ENCODE assay signal across 33 cellular contexts in genomic region chr10:103926722-103927319, GRCh38. TPM values are rescaled to one million over a fixed set of nuclear protein-coding genes. Genes with fewer than 3 reads are reported as not detected.
A peak's percentile ranks its signal among the peaks of the same experiment; 100 is the strongest.
DNase-seq lines count a peak whose midpoint lies in the region; ATAC-seq, FAIRE-seq and TF ChIP-seq lines count a peak whose summit lies in the region.
"Had no signal": no experiment of that assay in that cellular context is flagged by ENCODE, and none has a peak within 500 bp of the region (broad histone marks: within the 10 kb centered on the region; RNA-seq: fewer than 3 reads in every experiment).

No MANE protein-coding gene starts in this region.

- WGBS in H9 (ENCODE audit: extremely low coverage, insufficient read length, low lambda C conversion rate) = no CpG with 5 or more reads among the region's 2 CpGs
- WGBS in GM12878 (ENCODE audit: insufficient coverage, insufficient replicate concordance, low lambda C conversion rate, missing lambda C conversion rate) = 48% methylated on average over 2 of the region's 2 CpGs
- WGBS in body of pancreas, 2 donors = 59 to 62% methylated on average over 2 of the region's 2 CpGs
- 79 to 93% methylated on average over 2 of the region's 2 CpGs for WGBS in thyroid gland, 2 donors

- H3K4me2 ChIP-seq in H9 (ENCODE audit: insufficient read depth, insufficient read length, low read length) (no peak overlapping the region), GM12878 (ENCODE audit: control insufficient read depth, insufficient read depth) (no peak overlapping the region)
- H3K4me2 ChIP-seq: PC-9 had no signal

- no peak overlapping the region for H3T11ph ChIP-seq in H9 (ENCODE audit: low read length)

- H3K36me3 Mint-ChIP-seq in H9 (ENCODE audit: insufficient read depth in 1 of 3, low read depth in 3 of 3) = no peaks in the 10 kb centered on the region
- H3K36me3 Mint-ChIP-seq: activated naive CD8-positive, alpha-beta T cell treated with anti-CD3 and anti-CD28 coated beads for 36 hours; CD4-positive, alpha-beta memory T cell; immature natural killer cell had no signal

- in situ Hi-C loops in GM12878 (cut with MboI) = no loop called here

- no peaks in the 10 kb centered on the region for H3K27me3 ChIP-seq in H9 (ENCODE audit: insufficient read depth, low read length)
- H3K27me3 ChIP-seq in GM12878 (replicated peaks in 1 of 2; ENCODE audit: control insufficient read depth in 2 of 2, insufficient read depth in 2 of 2, low read length in 1 of 2) = no peaks in the 10 kb centered on the region
- no peaks in the 10 kb centered on the region for H3K27me3 ChIP-seq in body of pancreas
- H3K27me3 ChIP-seq in thyroid gland = no peaks in the 10 kb centered on the region
- H3K27me3 ChIP-seq: dorsolateral prefrontal cortex, gastroesophageal sphincter, testis, uterus had no signal

- CTCF ChIA-PET in GM12878 (lab: Yijun Ruan, JAX) = interaction anchor here (0.6 kb wide), 2 partner anchors 359 to 561 kb away, joined by 3 read pairs; no protein-coding TSS in a partner anchor

- H4K91ac ChIP-seq in H9 (ENCODE audit: insufficient read length, low read depth, low read length) = no peak overlapping the region

- H3K4me1 ChIP-seq in H9 (ENCODE audit: insufficient read depth, low read length) = no peaks in the 10 kb centered on the region; the same call in 1 of the 2 replicates
- peaks cover 2% of the 10 kb centered on the region; the same call in 1 of the 2 replicates for H3K4me1 ChIP-seq in GM12878 (ENCODE audit: control insufficient read depth, insufficient read depth, low read length)
- peaks cover 29% of the 10 kb centered on the region for H3K4me1 ChIP-seq in body of pancreas
- no peaks in the 10 kb centered on the region for H3K4me1 ChIP-seq in thyroid gland
- H3K4me1 ChIP-seq: gastroesophageal sphincter, prostate gland, uterus had no signal

- H3K4me1 Mint-ChIP-seq in H9 = peaks cover 14 to 18% of the 10 kb centered on the region in 2 experiments
- H3K4me1 Mint-ChIP-seq: activated naive CD8-positive, alpha-beta T cell treated with anti-CD3 and anti-CD28 coated beads for 36 hours; CD4-positive, alpha-beta memory T cell; immature natural killer cell had no signal

- no peak overlapping the region for H2BK5ac ChIP-seq in H9 (ENCODE audit: insufficient read length, low read length)

- RAD21 ChIA-PET in GM12878 (lab: Charles Lee; ENCODE audit: unreplicated experiment) = no interaction called here

- no peaks in the 10 kb centered on the region for H3K79me2 ChIP-seq in H9 (ENCODE audit: insufficient read depth, low read length)
- H3K79me2 ChIP-seq in GM12878 (ENCODE audit: control insufficient read depth, insufficient read depth, low read length) = no peaks in the 10 kb centered on the region

- no peak overlapping the region for H2BK120ac ChIP-seq in H9 (ENCODE audit: low read depth, low read length, poor library complexity, severe bottlenecking)

- TF ChIP-seq RAD21 in GM12878 (IDR thresholded peaks at IDR 0.05; ENCODE audit: insufficient read depth, low read depth, low read length) = no peak

- H3K23me2 ChIP-seq in H9 (ENCODE audit: insufficient read length, low read depth, low read length, poor library complexity, severe bottlenecking) = no peaks in the 10 kb centered on the region

- H4K8ac ChIP-seq in H9 (replicated peaks; ENCODE audit: insufficient read length, low read depth, low read length) = no peak overlapping the region

- intact Hi-C loops in GM12878 (cut with micrococcal nuclease; ENCODE audit: unreplicated experiment) = no loop called here
- intact Hi-C loops in body of pancreas (cut with DNase I) = no loop called here
- intact Hi-C loops in thyroid gland (cut with DNase I) = no loop called here

- no peak for DNase-seq in GM12864 (ENCODE audit: low read depth)
- DNase-seq in H9 = no peak
- DNase-seq in GM12878 (ENCODE audit: low read depth, low spot score) = no peak
- DNase-seq in left kidney (ENCODE audit: low read depth, low spot score) = peak; percentile 35
- no peak for DNase-seq in body of pancreas
- DNase-seq in thyroid gland = no peak
- no peak for DNase-seq in activated CD8-positive, alpha-beta memory T cell treated with anti-CD3 and anti-CD28 coated beads, Interleukin-2, amount 50 U/mL, for 48 hours
- DNase-seq: activated CD4-positive, alpha-beta T cell treated with anti-CD3 and anti-CD28 coated beads for 1 hour; activated CD8-positive, alpha-beta T cell treated with anti-CD3 and anti-CD28 coated beads for 36 hours; activated effector memory CD4-positive, alpha-beta T cell treated with Interleukin-2 at 50 U/mL for 16 hours; activated naive CD8-positive, alpha-beta T cell treated with anti-CD3 and anti-CD28 coated beads for 36 hours; activated T-cell treated with anti-CD3 and anti-CD28 coated beads for 4 hours; aorta; CD4-positive, alpha-beta memory T cell; GM23248; hypothalamus; immature natural killer cell; mesenchymal stem cell; NCI-H1105; NCI-H1930; NCI-H226; NK-92 treated with Interleukin-12 subunit alpha and Interleukin-12 subunit beta, amount 100 ng/mL, for 24 hours; PC-9; stimulated activated naive CD4-positive, alpha-beta T cell treated with Interleukin-2 at 50 U/mL for 16 hours; T-helper 2 cell; testis; uterus had no signal

- no peak overlapping the region for H3K14ac ChIP-seq in H9 (ENCODE audit: insufficient read depth, low read length)

- H3K9me3 Mint-ChIP-seq in H9 = no peaks in the 10 kb centered on the region
- H3K9me3 Mint-ChIP-seq: activated CD8-positive, alpha-beta T cell treated with anti-CD3 and anti-CD28 coated beads for 36 hours; activated naive CD8-positive, alpha-beta T cell treated with anti-CD3 and anti-CD28 coated beads for 36 hours; CD4-positive, alpha-beta memory T cell; immature natural killer cell had no signal

- TF ChIP-seq CTCF in GM12864 (IDR thresholded peaks at IDR 0.05; ENCODE audit: low read depth, low read length, missing control alignments) (peak; percentile 27), H9 (conservative IDR thresholded peaks at IDR 0.05) (peak; percentile 43; the same call in 2 of the 3 replicates), GM12878 (IDR thresholded peaks at IDR 0.05 in 2 of 3, conservative IDR thresholded peaks at IDR 0.05 in 1 of 3; ENCODE audit: control insufficient read depth in 2 of 3, extremely low read depth in 1 of 3, insufficient read depth in 1 of 3, low read depth in 3 of 3, low read length in 3 of 3) (0 out of 6 replicates have a peak, but pooled peaks of 1 of the 3 experiments have one; percentile 12), body of pancreas (IDR thresholded peaks at IDR 0.05) (no peak), thyroid gland (IDR thresholded peaks at IDR 0.05) (no peak)

- H3K4ac ChIP-seq in H9 (ENCODE audit: low read depth, low read length) = no peak overlapping the region

- no peaks in the 10 kb centered on the region for H3K79me1 ChIP-seq in H9 (ENCODE audit: insufficient read depth, low read depth, low read length, poor library complexity, severe bottlenecking)

- no peak overlapping the region for H3K4me3 Mint-ChIP-seq in H9
- H3K4me3 Mint-ChIP-seq: activated CD8-positive, alpha-beta T cell treated with anti-CD3 and anti-CD28 coated beads for 36 hours; activated naive CD8-positive, alpha-beta T cell treated with anti-CD3 and anti-CD28 coated beads for 36 hours; CD4-positive, alpha-beta memory T cell; immature natural killer cell had no signal

- peak; percentile 85 for ATAC-seq in GM12878
- no peak for ATAC-seq in body of pancreas
- ATAC-seq in GM21619 (IDR thresholded peaks at IDR 0.05; ENCODE audit: unreplicated experiment) = no peak
- ATAC-seq: activated CD8-positive, alpha-beta T cell treated with anti-CD3 and anti-CD28 coated beads for 36 hours; gastroesophageal sphincter; left lobe of liver; Right ventricle myocardium inferior had no signal

- H3K18ac ChIP-seq in H9 (ENCODE audit: insufficient read length, low read depth, low read length) = no peak overlapping the region

- TF ChIP-seq POLR2A in GM12878 (IDR thresholded peaks at IDR 0.05; ENCODE audit: low read depth, low read length) = no peak
- no peak for TF ChIP-seq POLR2A in body of pancreas (IDR thresholded peaks at IDR 0.05)
- no peak for TF ChIP-seq POLR2A in thyroid gland (IDR thresholded peaks at IDR 0.05)

- H3K9ac ChIP-seq in H9 (ENCODE audit: extremely low read depth, insufficient read length, low read length) (no peak overlapping the region), GM12878 (ENCODE audit: control insufficient read depth, insufficient read depth, low read length) (no peak overlapping the region)
- H3K9ac ChIP-seq: GM23248 had no signal

- H2AFZ ChIP-seq in H9 (ENCODE audit: low read length) = no peak overlapping the region
- H2AFZ ChIP-seq in GM12878 (ENCODE audit: control insufficient read depth, low read depth, low read length) = no peak overlapping the region
- H2AFZ ChIP-seq: GM23248, PC-9 had no signal

- no peak overlapping the region for H2BK20ac ChIP-seq in H9 (ENCODE audit: low read depth, low read length, poor library complexity, severe bottlenecking)

- no peak for FAIRE-seq in GM12878 (lab: Jason Lieb, UNC)

- H3K23ac ChIP-seq in H9 (ENCODE audit: insufficient read length, low read depth, low read length) = no peak overlapping the region

- no peak overlapping the region for H3K27ac ChIP-seq in H9 (ENCODE audit: insufficient read length, low read depth, low read length)
- no peak overlapping the region for H3K27ac ChIP-seq in GM12878 (ENCODE audit: control insufficient read depth, insufficient read depth)
- no peak overlapping the region for H3K27ac ChIP-seq in body of pancreas
- no peak overlapping the region for H3K27ac ChIP-seq in thyroid gland
- H3K27ac ChIP-seq: gastroesophageal sphincter, GM23248, PC-9, prostate gland, testis, uterus had no signal

- SMC1A ChIA-PET in GM12878 (lab: Charles Lee; ENCODE audit: uncharacterized antibody, unreplicated experiment) = interaction anchor here (1.0 to 2.7 kb wide), 3 partner anchors 8 to 39 kb away, joined by 3 to 7 read pairs (median 3); no protein-coding TSS in a partner anchor

- no peak overlapping the region for H2AK5ac ChIP-seq in H9 (ENCODE audit: insufficient read length, low read length)

- POLR2A ChIA-PET in GM12878 (lab: Charles Lee) = interaction anchor here (1.0 to 2.1 kb wide), 2 partner anchors 13 to 182 kb away, joined by 3 to 6 read pairs; no protein-coding TSS in a partner anchor

- no peak overlapping the region for H3K56ac ChIP-seq in H9 (ENCODE audit: insufficient read length, low read depth, low read length)

- no peak overlapping the region; a peak in 1 of 7 replicates for H3K27ac Mint-ChIP-seq in H9
- H3K27ac Mint-ChIP-seq: activated CD8-positive, alpha-beta T cell treated with anti-CD3 and anti-CD28 coated beads for 36 hours; activated naive CD8-positive, alpha-beta T cell treated with anti-CD3 and anti-CD28 coated beads for 36 hours; CD4-positive, alpha-beta memory T cell had no signal

- H4K20me1 ChIP-seq in H9 (ENCODE audit: control insufficient read depth, insufficient read depth, insufficient read length) = no peaks in the 10 kb centered on the region
- H4K20me1 ChIP-seq in GM12878 (ENCODE audit: control insufficient read depth, insufficient read depth) = no peaks in the 10 kb centered on the region

- TF ChIP-seq EP300 in GM12878 (IDR thresholded peaks at IDR 0.05; ENCODE audit: borderline replicate concordance in 1 of 2, control insufficient read depth in 1 of 2, low read depth in 2 of 2, low read length in 2 of 2) = no peak

- H4K5ac ChIP-seq in H9 (ENCODE audit: insufficient read length, low read depth, low read length) = no peak overlapping the region

- H3K4me3 ChIP-seq in GM12864 (ENCODE audit: low read depth, low read length) (no peak overlapping the region), GM12878 (no peak overlapping the region), body of pancreas (no peak overlapping the region), thyroid gland (replicated peaks in 1 of 3) (no peak overlapping the region)
- H3K4me3 ChIP-seq: dorsolateral prefrontal cortex, gastroesophageal sphincter, GM23248, PC-9, prostate gland, testis, uterus had no signal

- H2BK15ac ChIP-seq in H9 (ENCODE audit: low read depth, low read length) = no peak overlapping the region

- H3K36me3 ChIP-seq in GM12878 (ENCODE audit: control insufficient read depth in 2 of 2, insufficient read depth in 2 of 2, low read length in 1 of 2) (no peaks in the 10 kb centered on the region), body of pancreas (replicated peaks in 1 of 2; ENCODE audit: insufficient read depth in 1 of 2, low read depth in 2 of 2) (no peaks in the 10 kb centered on the region), thyroid gland (no peaks in the 10 kb centered on the region)
- H3K36me3 ChIP-seq: gastroesophageal sphincter, prostate gland, uterus had no signal

- H3K9me3 ChIP-seq in H9 (ENCODE audit: control insufficient read depth, low read depth, low read length) (no peaks in the 10 kb centered on the region), GM12878 (replicated peaks; ENCODE audit: control insufficient read depth, insufficient read depth, low read length) (no peaks in the 10 kb centered on the region), body of pancreas (no peaks in the 10 kb centered on the region), thyroid gland (no peaks in the 10 kb centered on the region)
- H3K9me3 ChIP-seq: gastroesophageal sphincter, prostate gland, testis, uterus had no signal

- no TSS peak for BruUV-seq in GM12878 (replicated peaks; lab: Mats Ljungman, UMichigan)

- H2BK12ac ChIP-seq in H9 (ENCODE audit: insufficient read length, low read depth, low read length) = no peak overlapping the region

- no peaks in the 10 kb centered on the region for H3K27me3 Mint-ChIP-seq in H9 (ENCODE audit: low read depth)
- H3K27me3 Mint-ChIP-seq: activated CD8-positive, alpha-beta T cell treated with anti-CD3 and anti-CD28 coated beads for 36 hours; activated naive CD8-positive, alpha-beta T cell treated with anti-CD3 and anti-CD28 coated beads for 36 hours; CD4-positive, alpha-beta memory T cell had no signal

RNA-seq across cellular contexts. Expression of gene STN1, which starts 8.8 kb away (rescaled TPM):
- total RNA-seq in H9 (2021) (10.8 and 11.3 TPM in 2 replicates), GM12878 (2014; rRNA removed) (26.7 and 33.4 TPM in 2 replicates), GM12878 (2014; rRNA removed; fragmentation: Illumina TruSeq; extraction: Trizol) (30.4 and 33.3 TPM in 2 replicates), GM12878 (2021) (21.7 and 22.2 TPM in 2 replicates), body of pancreas (10 to 100 TPM in 1 of 2 donors, 1 to 10 TPM in 1; 5.9 to 32.2 TPM), thyroid gland (10 to 100 TPM; 20.7 to 37.1 (median 30.7) TPM)
- total RNA-seq in GM12878 (2013; cell fraction: nucleolus; rRNA removed) = 23.1 and 23.8 TPM in 2 replicates
- polyA plus RNA-seq in GM12878 (2011; ENCODE audit: low read depth) = 16.4 TPM
- polyA plus RNA-seq in GM12878 (2011; rRNA removed) (31.8 and 35.7 TPM in 2 replicates), GM12878 (2014; fragmentation: Illumina TruSeq; extraction: Trizol) (28.7 and 31.1 TPM in 2 replicates), GM12878 (2014; fragmentation: Nextera tagmentation; extraction: Ambion mirVana) (10 to 100 TPM; 26.5 to 27.8 TPM), GM12878 (2014; rRNA removed) (24.9 and 29.3 TPM in 2 replicates), GM12878 (2016; fragmentation: Nextera tagmentation; extraction: Ambion mirVana) (10 to 100 TPM; 26.7 to 31.6 TPM)
- 25.6 and 29.5 TPM in 2 replicates for polyA plus RNA-seq in GM12878 (2011; cell fraction: cytosol; rRNA removed)
- polyA plus RNA-seq in GM12878 (2011; cell fraction: nucleus; rRNA removed) = 14.9 and 19.3 TPM in 2 replicates
- 17.3 and 22.5 TPM in 2 replicates for polyA plus RNA-seq in GM12878 (2012)
- polyA minus RNA-seq in GM12878 (2011; rRNA and poly(A)+ RNA removed) = 23.8 and 24.4 TPM in 2 replicates
- 5.9 and 7.6 TPM in 2 replicates for polyA minus RNA-seq in GM12878 (2011; cell fraction: cytosol; rRNA and poly(A)+ RNA removed)
- 7.4 TPM in 2 replicates for polyA minus RNA-seq in GM12878 (2011; cell fraction: nucleus; rRNA and poly(A)+ RNA removed)

RNA-seq across cellular contexts. Expression of gene SLK, which starts 40.1 kb away (rescaled TPM):
- 18.4 and 21.0 TPM in 2 replicates for total RNA-seq in H9 (2021)
- 36.3 TPM in 2 replicates for total RNA-seq in GM12878 (2013; cell fraction: nucleolus; rRNA removed)
- 15.1 and 16.8 TPM in 2 replicates for total RNA-seq in GM12878 (2014; rRNA removed)
- total RNA-seq in GM12878 (2014; rRNA removed; fragmentation: Illumina TruSeq; extraction: Trizol) = 24.2 and 27.0 TPM in 2 replicates
- 15.0 and 17.5 TPM in 2 replicates for total RNA-seq in GM12878 (2021)
- polyA plus RNA-seq in GM12878 (2011; ENCODE audit: low read depth) = 4.9 TPM
- polyA plus RNA-seq in GM12878 (2011; rRNA removed) = 12.8 and 21.1 TPM in 2 replicates
- polyA plus RNA-seq in GM12878 (2011; cell fraction: cytosol; rRNA removed) = 3.3 and 3.8 TPM in 2 replicates
- polyA plus RNA-seq in GM12878 (2011; cell fraction: nucleus; rRNA removed) = 9.1 and 11.5 TPM in 2 replicates
- polyA plus RNA-seq in GM12878 (2012) = 6.0 and 9.6 TPM in 2 replicates
- polyA plus RNA-seq in GM12878 (2014; fragmentation: Illumina TruSeq; extraction: Trizol) = 16.8 and 20.8 TPM in 2 replicates
- 1 to 10 TPM; 6.0 to 6.4 TPM for polyA plus RNA-seq in GM12878 (2014; fragmentation: Nextera tagmentation; extraction: Ambion mirVana)
- polyA plus RNA-seq in GM12878 (2014; rRNA removed) = 7.4 and 9.3 TPM in 2 replicates
- polyA plus RNA-seq in GM12878 (2016; fragmentation: Nextera tagmentation; extraction: Ambion mirVana) = 1 to 10 TPM; 2.5 to 3.4 TPM
- polyA minus RNA-seq in GM12878 (2011; rRNA and poly(A)+ RNA removed) = 8.0 and 10.5 TPM in 2 replicates
- 6.9 and 12.6 TPM in 2 replicates for polyA minus RNA-seq in GM12878 (2011; cell fraction: cytosol; rRNA and poly(A)+ RNA removed)
- 6.3 and 8.2 TPM in 2 replicates for polyA minus RNA-seq in GM12878 (2011; cell fraction: nucleus; rRNA and poly(A)+ RNA removed)
- total RNA-seq in body of pancreas = 10 to 100 TPM; 23.7 to 25.9 TPM
- total RNA-seq in thyroid gland = 10 to 100 TPM; 57.7 to 76.9 (median 64.5) TPM

Comparison
In these comparisons a context has a peak if more than half of its experiments do, and no peak if none do; other contexts are left out.
1. CTCF ChIP-seq: peak in GM12864 (single experiment) and H9 (single experiment); none in body of pancreas (0 of 7) and thyroid gland (0 of 6).